Comparison of ENCODE assay signal across 8 cellular contexts in genomic region chr2:100381240-100381639, GRCh38. TPM values are rescaled to one million over a fixed set of nuclear protein-coding genes. Genes with fewer than 3 reads are reported as not detected.
DNase-seq lines count a peak whose midpoint lies in the region; ATAC-seq and TF ChIP-seq lines count a peak whose summit lies in the region.

No MANE protein-coding gene starts in this region.

- no peak overlapping the region for H3K4me3 ChIP-seq in mucosa of descending colon

- CTCF ChIA-PET in activated CD4-positive, alpha-beta memory T cell treated with anti-CD3 and anti-CD28 coated beads, Interleukin-2, amount 10 ng/mL, durations not matched to agents 7 days and 5 days (lab: Charles Lee): interaction anchor here (0.6 to 4.2 kb wide), 28 partner anchors 9 to 822 kb away, joined by 3 to 135 read pairs (median 4); partner anchors contain the start of gene CHST10

- POLR2A ChIA-PET in activated CD4-positive, alpha-beta memory T cell treated with anti-CD3 and anti-CD28 coated beads, Interleukin-2, amount 10 ng/mL, durations not matched to agents 7 days and 5 days (lab: Charles Lee): interaction anchor here (1.6 kb wide), 1 partner anchor 119 kb away, joined by 17 read pairs; no protein-coding TSS in a partner anchor

- intact Hi-C loops in mucosa of descending colon (cut with DNase I, micrococcal nuclease): loop anchor here in 1 of 2 donors (5.0 kb wide), 1 partner anchor 119 kb away; no protein-coding TSS in a partner anchor

- H3K27ac Mint-ChIP-seq in activated CD4-positive, alpha-beta memory T cell treated with anti-CD3 and anti-CD28 coated beads, Interleukin-2, amount 10 ng/mL, durations not matched to agents 7 days and 5 days: no peak overlapping the region
- no peak overlapping the region for H3K27ac Mint-ChIP-seq in effector memory CD8-positive, alpha-beta T cell

- ATAC-seq in HG03457 (IDR thresholded peaks at IDR 0.05; ENCODE audit: unreplicated experiment) (peak; percentile 87), mucosa of descending colon (peak; percentile 64)
- peak; percentile 51 for ATAC-seq in effector memory CD8-positive, alpha-beta T cell (replicated peaks)

- H3K36me3 ChIP-seq in mucosa of descending colon (ENCODE audit: low read depth): no peaks in the 10 kb centered on the region

- H3K4me3 Mint-ChIP-seq in activated CD4-positive, alpha-beta memory T cell treated with anti-CD3 and anti-CD28 coated beads, Interleukin-2, amount 10 ng/mL, durations not matched to agents 7 days and 5 days: no peak overlapping the region
- H3K4me3 Mint-ChIP-seq in effector memory CD8-positive, alpha-beta T cell: no peak overlapping the region

- no peaks in the 10 kb centered on the region for H3K4me1 Mint-ChIP-seq in activated CD4-positive, alpha-beta memory T cell treated with anti-CD3 and anti-CD28 coated beads, Interleukin-2, amount 10 ng/mL, durations not matched to agents 7 days and 5 days
- H3K4me1 Mint-ChIP-seq in effector memory CD8-positive, alpha-beta T cell (ENCODE audit: low read depth in 2 of 2): no peaks in the 10 kb centered on the region

- H3K27me3 Mint-ChIP-seq in activated CD4-positive, alpha-beta memory T cell treated with anti-CD3 and anti-CD28 coated beads, Interleukin-2, amount 10 ng/mL, durations not matched to agents 7 days and 5 days: peaks cover 6% of the 10 kb centered on the region
- H3K27me3 Mint-ChIP-seq in effector memory CD8-positive, alpha-beta T cell: peaks cover 4 to 20% of the 10 kb centered on the region in 2 donors

- H3K36me3 Mint-ChIP-seq in activated CD4-positive, alpha-beta memory T cell treated with anti-CD3 and anti-CD28 coated beads, Interleukin-2, amount 10 ng/mL, durations not matched to agents 7 days and 5 days (ENCODE audit: low read depth): no peaks in the 10 kb centered on the region
- H3K36me3 Mint-ChIP-seq in effector memory CD8-positive, alpha-beta T cell (ENCODE audit: insufficient read depth): peaks cover 4% of the 10 kb centered on the region

- peak; percentile 77 for DNase-seq in activated gamma-delta T cell treated with Interleukin-2 at 50 U/mL for 16 hours
- DNase-seq in activated gamma-delta T cell (lab: John Stamatoyannopoulos, UW): no peak
- peak; percentile 86 for DNase-seq in NCI-H82 (lab: John Stamatoyannopoulos, UW)
- peak; percentile 71 for DNase-seq in activated CD4-positive, alpha-beta memory T cell treated with anti-CD3 and anti-CD28 coated beads, Interleukin-2, amount 10 ng/mL, durations not matched to agents 7 days and 5 days
- peak; percentile 48 to 63 (median 59) for DNase-seq in effector memory CD8-positive, alpha-beta T cell
- peak in 2 of 3 donors; percentile 58 to 79 for DNase-seq in mucosa of descending colon
- peak; percentile 28 to 64 for DNase-seq in stimulated activated CD8-positive, alpha-beta memory T cell treated with anti-CD3 and anti-CD28 coated beads, Interleukin-4, amount 100 ng/mL, for 4 hours (ENCODE audit: low read depth in 2 of 2, low spot score in 1 of 2)

- peak; percentile 66 for TF ChIP-seq CTCF in mucosa of descending colon (IDR thresholded peaks at IDR 0.05)

- H3K9me3 ChIP-seq in mucosa of descending colon: no peaks in the 10 kb centered on the region

- H3K9me3 Mint-ChIP-seq in activated CD4-positive, alpha-beta memory T cell treated with anti-CD3 and anti-CD28 coated beads, Interleukin-2, amount 10 ng/mL, durations not matched to agents 7 days and 5 days: no peaks in the 10 kb centered on the region
- no peaks in the 10 kb centered on the region for H3K9me3 Mint-ChIP-seq in effector memory CD8-positive, alpha-beta T cell

- H3K4me1 ChIP-seq in mucosa of descending colon (ENCODE audit: low read depth): no peaks in the 10 kb centered on the region

RNA-seq across cellular contexts. Expression of gene CHST10, which starts 36.2 kb away (rescaled TPM):
- total RNA-seq in activated CD4-positive, alpha-beta memory T cell treated with anti-CD3 and anti-CD28 coated beads, Interleukin-2, amount 10 ng/mL, durations not matched to agents 7 days and 5 days: 1 to 10 TPM; 2.1 to 3.1 TPM
- total RNA-seq in mucosa of descending colon: 1 to 10 TPM in 1 of 3 donors, under 1 TPM in 2; 0.78 to 9.8 (median 0.87) TPM

RNA-seq across cellular contexts. Expression of gene LONRF2, which starts 58.9 kb away (rescaled TPM):
- total RNA-seq in activated CD4-positive, alpha-beta memory T cell treated with anti-CD3 and anti-CD28 coated beads, Interleukin-2, amount 10 ng/mL, durations not matched to agents 7 days and 5 days: under 1 TPM; 0.08 to 0.10 TPM
- 10 to 100 TPM in 1 of 3 donors, under 1 TPM in 2; 0.41 to 19.9 (median 0.67) TPM for total RNA-seq in mucosa of descending colon
